Comparison of ENCODE assay signal across 17 cellular contexts in the genomic region with DNA sequence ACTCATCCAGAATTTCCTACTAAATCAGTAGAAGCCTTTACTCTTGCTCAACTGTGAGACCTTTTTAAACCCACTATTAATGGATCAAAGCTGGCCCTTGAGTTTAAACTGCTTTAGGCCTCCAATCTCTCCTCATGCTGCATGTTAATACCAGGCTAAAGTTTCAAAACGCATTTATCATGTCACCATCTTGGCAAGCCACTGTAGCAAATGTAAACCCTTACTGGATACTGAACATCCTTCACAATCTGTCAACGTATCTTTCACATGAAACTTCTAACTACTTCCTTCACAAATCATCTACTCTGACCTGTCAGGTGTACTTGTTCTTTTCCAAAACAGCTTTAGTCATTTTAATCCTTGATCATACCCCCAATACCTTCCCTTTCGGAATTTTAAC. TPM values are rescaled to one million over a fixed set of nuclear protein-coding genes. Genes with fewer than 3 reads are reported as not detected.
A peak's percentile ranks its signal among the peaks of the same experiment; 100 is the strongest.
DNase-seq lines count a peak whose midpoint lies in the region; ATAC-seq and TF ChIP-seq lines count a peak whose summit lies in the region.
"Had no signal": no experiment of that assay in that cellular context is flagged by ENCODE, and none has a peak within 500 bp of the region (broad histone marks: within the 10 kb centered on the region; RNA-seq: fewer than 3 reads in every experiment).

No MANE protein-coding gene starts in this region.

- H4K20me1 ChIP-seq in mammary epithelial cell (ENCODE audit: insufficient read depth, low read length) = no peaks in the 10 kb centered on the region

- peak overlapping the region; percentile 92 for H3K4me2 ChIP-seq in mammary epithelial cell (ENCODE audit: insufficient read depth, low read depth, low read length)

- no peak overlapping the region for H2AFZ ChIP-seq in mammary epithelial cell (ENCODE audit: low read depth, low read length)

- no TSS peak for BruUV-seq in mammary epithelial cell (replicated peaks; lab: Mats Ljungman, UMichigan)

- no peak overlapping the region for H3K9ac ChIP-seq in mammary epithelial cell (ENCODE audit: insufficient read depth, low read length)

- H3K9me3 ChIP-seq in mammary epithelial cell (replicated peaks; ENCODE audit: insufficient read depth, low read length) (no peaks in the 10 kb centered on the region), MG63 (no peaks in the 10 kb centered on the region)
- H3K9me3 ChIP-seq: prostate gland, thoracic aorta had no signal

- CTCF ChIA-PET in mammary epithelial cell (lab: Charles Lee; ENCODE audit: low non-redundant PET) (no interaction called here), GM10248 (lab: Yijun Ruan, JAX) (no interaction called here)

- peaks cover 28 to 42% of the 10 kb centered on the region in 2 donors for H3K36me3 Mint-ChIP-seq in activated T-cell treated with anti-CD3 and anti-CD28 coated beads, Interleukin-2, amount 50 U/mL, for 72 hours (ENCODE audit: insufficient read depth in 2 of 2)
- peaks cover 88% of the 10 kb centered on the region for H3K36me3 Mint-ChIP-seq in stimulated activated effector memory CD8-positive, alpha-beta T cell treated with anti-CD3 and anti-CD28 coated beads, Interleukin-12 subunit alpha, Interleukin-12 subunit beta, amount 100 ng/mL, for 72 hours

- no peak overlapping the region for H3K4me3 ChIP-seq in mammary epithelial cell (replicated peaks in 1 of 3; ENCODE audit: insufficient read depth in 1 of 3, low read depth in 2 of 3, low read length in 3 of 3)
- H3K4me3 ChIP-seq in MG63 = no peak overlapping the region
- H3K4me3 ChIP-seq: prostate gland, thoracic aorta had no signal

- dilution Hi-C loops in mammary epithelial cell (cut with HindIII; ENCODE audit: low sequenced_read_pairs) = no loop called here

- peak overlapping the region; percentile 96 to 99 for H3K4me3 Mint-ChIP-seq in activated T-cell treated with anti-CD3 and anti-CD28 coated beads, Interleukin-2, amount 50 U/mL, for 72 hours
- H3K4me3 Mint-ChIP-seq in stimulated activated effector memory CD8-positive, alpha-beta T cell treated with anti-CD3 and anti-CD28 coated beads, Interleukin-12 subunit alpha, Interleukin-12 subunit beta, amount 100 ng/mL, for 72 hours = peak overlapping the region; percentile 86

- H3K9me3 Mint-ChIP-seq in activated T-cell treated with anti-CD3 and anti-CD28 coated beads, Interleukin-2, amount 50 U/mL, for 72 hours = peaks cover 2 to 6% of the 10 kb centered on the region in 2 donors
- no peaks in the 10 kb centered on the region for H3K9me3 Mint-ChIP-seq in stimulated activated effector memory CD8-positive, alpha-beta T cell treated with anti-CD3 and anti-CD28 coated beads, Interleukin-12 subunit alpha, Interleukin-12 subunit beta, amount 100 ng/mL, for 72 hours

- H3K36me3 ChIP-seq in mammary epithelial cell (ENCODE audit: insufficient read depth, low read length) (peaks cover 7% of the 10 kb centered on the region), MG63 (peaks cover 44% of the 10 kb centered on the region)
- H3K36me3 ChIP-seq: prostate gland, thoracic aorta had no signal

- H3K27ac ChIP-seq in mammary epithelial cell (ENCODE audit: insufficient read depth, low read depth, low read length) = no peak overlapping the region
- H3K27ac ChIP-seq: prostate gland, thoracic aorta had no signal

- WGBS in mammary epithelial cell (ENCODE audit: low coverage, missing lambda C conversion rate) = 93% methylated on average over 3 of the region's 3 CpGs

- POLR2A ChIA-PET in GM10248 (lab: Yijun Ruan, JAX) = no interaction called here

- H3K27ac Mint-ChIP-seq in activated T-cell treated with anti-CD3 and anti-CD28 coated beads, Interleukin-2, amount 50 U/mL, for 72 hours = no peak overlapping the region
- no peak overlapping the region for H3K27ac Mint-ChIP-seq in stimulated activated effector memory CD8-positive, alpha-beta T cell treated with anti-CD3 and anti-CD28 coated beads, Interleukin-12 subunit alpha, Interleukin-12 subunit beta, amount 100 ng/mL, for 72 hours

- DNase-seq in activated T-cell treated with anti-CD3 and anti-CD28 coated beads, Interleukin-2, amount 50 U/mL, for 72 hours = no peak
- DNase-seq in activated T-cell treated with anti-CD3 and anti-CD28 coated beads, Interleukin-2, amount 50 U/mL, for 48 hours = no peak
- DNase-seq in NCI-H82 treated with DMSO at 0.1 percent for 48 hours (lab: John Stamatoyannopoulos, UW; ENCODE audit: unreplicated experiment) (peak; percentile 93), mammary epithelial cell (no peak), MG63 (no peak), GM10248 (ENCODE audit: extremely low spot score) (no peak)
- DNase-seq in stimulated activated effector memory CD8-positive, alpha-beta T cell treated with anti-CD3 and anti-CD28 coated beads, Interleukin-12 subunit alpha, Interleukin-12 subunit beta, amount 100 ng/mL, for 72 hours (ENCODE audit: low spot score in 2 of 2) = no peak
- DNase-seq: activated CD4-positive, alpha-beta T cell treated with anti-CD3 and anti-CD28 coated beads for 1 hour; AML-193; effector CD4-positive, alpha-beta T cell; H7; KBM-7; NCI-H345; SHP77 had no signal

- no peak for ATAC-seq in activated T-cell treated with anti-CD3 and anti-CD28 coated beads, Interleukin-2, amount 50 U/mL, for 72 hours (replicated peaks in 1 of 2)
- no peak for ATAC-seq in stimulated activated effector memory CD8-positive, alpha-beta T cell treated with anti-CD3 and anti-CD28 coated beads, Interleukin-12 subunit alpha, Interleukin-12 subunit beta, amount 100 ng/mL, for 72 hours
- no peak for ATAC-seq in esophagus mucosa

- peaks cover 10% of the 10 kb centered on the region for H3K4me1 ChIP-seq in mammary epithelial cell (ENCODE audit: insufficient read depth, low read length)
- H3K4me1 ChIP-seq: prostate gland had no signal

- H3K27me3 Mint-ChIP-seq in activated T-cell treated with anti-CD3 and anti-CD28 coated beads, Interleukin-2, amount 50 U/mL, for 72 hours (ENCODE audit: low read depth) = no peaks in the 10 kb centered on the region

- H3K79me2 ChIP-seq in mammary epithelial cell (ENCODE audit: insufficient read depth, low read length) = peaks cover 79% of the 10 kb centered on the region

- peaks cover 66% of the 10 kb centered on the region for H3K4me1 Mint-ChIP-seq in activated T-cell treated with anti-CD3 and anti-CD28 coated beads, Interleukin-2, amount 50 U/mL, for 72 hours (ENCODE audit: low read depth)
- H3K4me1 Mint-ChIP-seq in stimulated activated effector memory CD8-positive, alpha-beta T cell treated with anti-CD3 and anti-CD28 coated beads, Interleukin-12 subunit alpha, Interleukin-12 subunit beta, amount 100 ng/mL, for 72 hours = peaks cover 66% of the 10 kb centered on the region

- intact Hi-C loops in mammary epithelial cell (cut with micrococcal nuclease) = no loop called here

- H3K27me3 ChIP-seq in mammary epithelial cell (ENCODE audit: insufficient read depth, low read length) (no peaks in the 10 kb centered on the region), MG63 (no peaks in the 10 kb centered on the region)

- in situ Hi-C loops in mammary epithelial cell (cut with MboI; ENCODE audit: low sequenced_read_pairs in 2 of 2) = no loop called here

- no peak for TF ChIP-seq CTCF in mammary epithelial cell (conservative IDR thresholded peaks at IDR 0.05 in 1 of 2, IDR thresholded peaks at IDR 0.05 in 1 of 2; ENCODE audit: extremely low read depth in 1 of 2, insufficient read depth in 1 of 2, low read depth in 1 of 2, low read length in 2 of 2)
- no peak for TF ChIP-seq CTCF in GM10248 (IDR thresholded peaks at IDR 0.05; ENCODE audit: control extremely low read depth, extremely low read depth, low read depth, missing control alignments)

RNA-seq across cellular contexts. Expression of gene PAXBP1, which starts 3.0 kb away (rescaled TPM):
- 10 to 100 TPM; 57.5 to 65.0 TPM for total RNA-seq in activated T-cell treated with anti-CD3 and anti-CD28 coated beads, Interleukin-2, amount 50 U/mL, for 72 hours
- total RNA-seq in mammary epithelial cell = 10 to 100 TPM; 23.2 to 29.6 TPM
- 7.3 TPM for polyA plus RNA-seq in mammary epithelial cell
- polyA minus RNA-seq in mammary epithelial cell = 3.9 TPM
- 14.1 and 29.9 TPM in 2 replicates for total RNA-seq in MG63 (2014; rRNA removed; shearing (Covaris generic); ENCODE audit: low replicate concordance)
- total RNA-seq in esophagus mucosa = 16.5 TPM

RNA-seq across cellular contexts. Expression of gene SYNJ1, which starts 40.7 kb away (rescaled TPM):
- total RNA-seq in activated T-cell treated with anti-CD3 and anti-CD28 coated beads, Interleukin-2, amount 50 U/mL, for 72 hours = 10 to 100 TPM; 17.3 to 17.9 TPM
- total RNA-seq in mammary epithelial cell = 10 to 100 TPM in 1 of 2 donors, 1 to 10 TPM in 1; 5.5 to 11.3 TPM
- polyA plus RNA-seq in mammary epithelial cell = 4.4 TPM
- 62.8 TPM for polyA minus RNA-seq in mammary epithelial cell
- 1.1 and 3.6 TPM in 2 replicates for total RNA-seq in MG63 (2014; rRNA removed; shearing (Covaris generic); ENCODE audit: low replicate concordance)
- 4.9 TPM for total RNA-seq in esophagus mucosa
